In the genomic region with DNA sequence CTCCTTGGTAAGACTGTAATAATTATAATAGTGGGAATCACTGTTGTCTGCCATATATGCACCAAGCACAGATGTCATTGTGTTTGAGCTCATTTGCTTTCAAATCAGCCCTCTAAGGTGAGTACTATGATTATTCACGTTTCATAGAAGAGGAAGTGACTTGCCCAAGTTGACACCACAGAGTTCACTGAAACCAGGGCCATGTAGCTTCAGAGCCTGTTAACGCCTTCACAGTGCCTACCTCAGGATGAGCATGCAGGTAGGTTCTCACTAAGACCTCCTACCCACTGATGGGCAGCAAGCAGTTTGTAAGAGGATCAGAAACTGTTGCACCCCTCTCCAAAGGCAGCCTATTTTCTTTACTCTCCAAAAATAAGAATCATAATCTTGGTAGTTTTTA, we compare ENCODE assay signal across 1 cellular context.
TF ChIP-seq lines count a peak whose summit lies in the region.

No MANE protein-coding gene starts in this region.

TF ChIP-seq in H1, 55 proteins besides CTCF, POLR2A, EP300 and RAD21:
- TF ChIP-seq PHF8 (conservative IDR thresholded peaks at IDR 0.05; ENCODE audit: low read depth, low read length) = no peak
- no peak for TF ChIP-seq CREB1 (IDR thresholded peaks at IDR 0.05)
- no peak for TF ChIP-seq TAF1 (IDR thresholded peaks at IDR 0.05; ENCODE audit: low read depth, low read length)
- TF ChIP-seq TCF12 (IDR thresholded peaks at IDR 0.05; ENCODE audit: low read depth, low read length) = no peak
- no peak for TF ChIP-seq JUND (IDR thresholded peaks at IDR 0.05; ENCODE audit: low read length)
- TF ChIP-seq KDM1A (IDR thresholded peaks at IDR 0.05; ENCODE audit: borderline replicate concordance, low read length) = no peak
- no peak for TF ChIP-seq SP1 (IDR thresholded peaks at IDR 0.05; ENCODE audit: low read depth, low read length)
- no peak for TF ChIP-seq EGR1 (IDR thresholded peaks at IDR 0.05; ENCODE audit: borderline replicate concordance, low read depth, low read length)
- TF ChIP-seq ASH2L (IDR thresholded peaks at IDR 0.05; ENCODE audit: low read length) = no peak
- no peak for TF ChIP-seq POU5F1 (IDR thresholded peaks at IDR 0.05; ENCODE audit: low read depth, low read length)
- TF ChIP-seq FOSL1 (IDR thresholded peaks at IDR 0.05; ENCODE audit: insufficient read depth, low read depth, low read length) = no peak
- no peak for TF ChIP-seq SIX5 (IDR thresholded peaks at IDR 0.05; ENCODE audit: low read depth, low read length)
- TF ChIP-seq, protein P1, sequence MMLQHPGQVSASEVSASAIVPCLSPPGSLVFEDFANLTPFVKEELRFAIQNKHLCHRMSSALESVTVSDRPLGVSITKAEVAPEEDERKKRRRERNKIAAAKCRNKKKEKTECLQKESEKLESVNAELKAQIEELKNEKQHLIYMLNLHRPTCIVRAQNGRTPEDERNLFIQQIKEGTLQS (IDR thresholded peaks at IDR 0.05; ENCODE audit: insufficient read depth, low read depth, low read length) = no peak
- TF ChIP-seq SRF (IDR thresholded peaks at IDR 0.05; ENCODE audit: low read depth, low read length) = no peak
- no peak for TF ChIP-seq CTBP2 (IDR thresholded peaks at IDR 0.05; ENCODE audit: borderline replicate concordance, insufficient read depth, insufficient read length, low read length)
- no peak for TF ChIP-seq POLR2AphosphoS5 (IDR thresholded peaks at IDR 0.05; ENCODE audit: low read depth, low read length)
- no peak for TF ChIP-seq SP4 (IDR thresholded peaks at IDR 0.05; ENCODE audit: low read length)
- no peak for TF ChIP-seq CHD1 (IDR thresholded peaks at IDR 0.05; ENCODE audit: low read depth, low read length)
- TF ChIP-seq RBBP5 (IDR thresholded peaks at IDR 0.05; ENCODE audit: borderline replicate concordance, low read depth, low read length) = no peak
- TF ChIP-seq, protein P2, sequence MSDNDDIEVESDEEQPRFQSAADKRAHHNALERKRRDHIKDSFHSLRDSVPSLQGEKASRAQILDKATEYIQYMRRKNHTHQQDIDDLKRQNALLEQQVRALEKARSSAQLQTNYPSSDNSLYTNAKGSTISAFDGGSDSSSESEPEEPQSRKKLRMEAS (IDR thresholded peaks at IDR 0.05) = no peak
